Comparison of ENCODE assay signal across 8 cellular contexts in genomic region chr17:78379134-78379497, GRCh38. TPM values are rescaled to one million over a fixed set of nuclear protein-coding genes. Genes with fewer than 3 reads are reported as not detected.
A peak's percentile ranks its signal among the peaks of the same experiment; 100 is the strongest.
DNase-seq lines count a peak whose midpoint lies in the region; FAIRE-seq and TF ChIP-seq lines count a peak whose summit lies in the region.

No MANE protein-coding gene starts in this region.

- H4K20me1 ChIP-seq in Loucy (ENCODE audit: insufficient read depth, low read length, poor library complexity, severe bottlenecking), result peaks cover 18% of the 10 kb centered on the region

- peaks cover 17% of the 10 kb centered on the region for H3K79me1 ChIP-seq in mesendoderm (ENCODE audit: low read length)

- no peak overlapping the region for H3K18ac ChIP-seq in mesendoderm (ENCODE audit: low read length)

- peak overlapping the region; percentile 44 for H2BK5ac ChIP-seq in mesendoderm (ENCODE audit: low read length)

- no peaks in the 10 kb centered on the region for H3K9me3 ChIP-seq in Loucy (ENCODE audit: insufficient read depth, low read depth, low read length)

- H3K56ac ChIP-seq in mesendoderm (ENCODE audit: low read length), result peak overlapping the region; percentile 95

- H3K27me3 ChIP-seq in BJ (ENCODE audit: control insufficient read depth, insufficient read depth, low read length) (no peaks in the 10 kb centered on the region), Loucy (ENCODE audit: insufficient read depth, low read length, poor library complexity, severe bottlenecking) (no peaks in the 10 kb centered on the region), bronchial epithelial cell (ENCODE audit: control insufficient read depth, insufficient read depth, low read length) (no peaks in the 10 kb centered on the region), mesendoderm (ENCODE audit: insufficient read depth, low read length, poor library complexity) (no peaks in the 10 kb centered on the region)

- FAIRE-seq in bronchial epithelial cell (lab: Jason Lieb, UNC), result no peak

- H3K23ac ChIP-seq in mesendoderm (ENCODE audit: low read length), result no peak overlapping the region

- no CpG with 5 or more reads among the region's 7 CpGs for WGBS in mesendoderm (ENCODE audit: extremely low coverage, insufficient coverage, low lambda C conversion rate)

- H4K8ac ChIP-seq in mesendoderm (ENCODE audit: low read depth, low read length), result no peak overlapping the region

- no peaks in the 10 kb centered on the region for H3K9me2 ChIP-seq in Loucy (replicated peaks; ENCODE audit: low read depth, low read length)

- TF ChIP-seq CTCF in BJ (IDR thresholded peaks at IDR 0.05; ENCODE audit: insufficient read depth, low read depth, low read length) (no peak), Loucy (conservative IDR thresholded peaks at IDR 0.05; ENCODE audit: low read length) (no peak), bronchial epithelial cell (IDR thresholded peaks at IDR 0.05; ENCODE audit: insufficient read depth, low read length, severe bottlenecking) (no peak)

- H2AFZ ChIP-seq in Loucy (ENCODE audit: low read length), result 0 out of 2 replicates have a peak overlapping the region, but pooled peaks have one; percentile 100

- H3K36me3 ChIP-seq in BJ (ENCODE audit: control insufficient read depth, insufficient read depth, low read length) (no peaks in the 10 kb centered on the region), Loucy (ENCODE audit: insufficient read depth, low read length) (no peaks in the 10 kb centered on the region), bronchial epithelial cell (ENCODE audit: control insufficient read depth, insufficient read depth, low read length) (no peaks in the 10 kb centered on the region), mesendoderm (ENCODE audit: control insufficient read depth, insufficient read depth, low read length) (no peaks in the 10 kb centered on the region)

- H3K4me1 ChIP-seq in Loucy (ENCODE audit: insufficient read depth, low read length, poor library complexity, severe bottlenecking), result peaks cover 53% of the 10 kb centered on the region
- H3K4me1 ChIP-seq in mesendoderm (ENCODE audit: control insufficient read depth, low read depth, low read length), result peaks cover 26% of the 10 kb centered on the region

- no peak overlapping the region for H4K5ac ChIP-seq in mesendoderm (ENCODE audit: low read length)

- peak overlapping the region; percentile 90 for H3K27ac ChIP-seq in mesendoderm (ENCODE audit: low read depth, low read length)

- CTCF ChIA-PET in BJ (lab: Yijun Ruan, JAX), result interaction anchor here (1.4 to 8.3 kb wide), 2 partner anchors 17 to 43 kb away, joined by 5 to 57 read pairs; partner anchors contain the start of gene SOCS3

- no peak overlapping the region for H2BK120ac ChIP-seq in mesendoderm (ENCODE audit: low read depth, low read length)

- peaks cover 21% of the 10 kb centered on the region for H3F3A ChIP-seq in Loucy (ENCODE audit: low read depth)

- H3K9ac ChIP-seq in Loucy (ENCODE audit: low read depth, low read length, poor library complexity, severe bottlenecking) (peak overlapping the region; percentile 87), mesendoderm (ENCODE audit: low read length) (peak overlapping the region; percentile 99)

- POLR2A ChIA-PET in BJ (lab: Charles Lee), result interaction anchor here (0.6 kb wide), 1 partner anchor 1662 kb away, joined by 3 read pairs; no protein-coding TSS in a partner anchor

- H3K4ac ChIP-seq in mesendoderm (ENCODE audit: low read depth, low read length), result no peak overlapping the region

- no peak overlapping the region for H2AK5ac ChIP-seq in mesendoderm (ENCODE audit: low read length)

- DNase-seq in BJ (ENCODE audit: low read depth) (no peak), bronchial epithelial cell (ENCODE audit: low read depth) (peak; percentile 93), mesendoderm (peak; percentile 66), iPS-NIHi11 (ENCODE audit: low spot score) (no peak), NCI-H510A (lab: John Stamatoyannopoulos, UW) (no peak), C1 segment of cervical spinal cord (lab: John Stamatoyannopoulos, UW) (no peak)
- no peak for DNase-seq in stimulated activated CD8-positive, alpha-beta memory T cell treated with anti-CD3 and anti-CD28 coated beads, Interleukin-4, amount 100 ng/mL, for 48 hours

- H3K79me2 ChIP-seq in Loucy (ENCODE audit: insufficient read depth, low read length), result peaks cover 56% of the 10 kb centered on the region
- peaks cover 47% of the 10 kb centered on the region for H3K79me2 ChIP-seq in mesendoderm (ENCODE audit: control insufficient read depth, insufficient read depth, low read length)

- peak overlapping the region; percentile 92 for H3K4me3 ChIP-seq in BJ (ENCODE audit: low read depth, low read length)
- peak overlapping the region; percentile 95 for H3K4me3 ChIP-seq in Loucy (ENCODE audit: low read length, poor library complexity, severe bottlenecking)
- peak overlapping the region; percentile 84 for H3K4me3 ChIP-seq in bronchial epithelial cell (ENCODE audit: low read depth, low read length)
- H3K4me3 ChIP-seq in mesendoderm (ENCODE audit: low read length), result peak overlapping the region; percentile 98

- H3K4me2 ChIP-seq in Loucy (ENCODE audit: low read depth, low read length, poor library complexity, severe bottlenecking) (peak overlapping the region; percentile 99), mesendoderm (ENCODE audit: low read length) (peak overlapping the region; percentile 89)

- no peak overlapping the region for H2BK15ac ChIP-seq in mesendoderm (replicated peaks; ENCODE audit: low read depth)

RNA-seq across cellular contexts. Expression of gene PGS1, which starts 0.7 kb away (rescaled TPM):
- 26.7 and 37.7 TPM in 2 replicates for polyA plus RNA-seq in BJ (2011; rRNA removed)
- 30.8 and 33.3 TPM in 2 replicates for polyA minus RNA-seq in BJ (2011; rRNA and poly(A)+ RNA removed)
- total RNA-seq in bronchial epithelial cell, result 22.5 and 25.8 TPM in 2 replicates
- polyA plus RNA-seq in mesendoderm (2013, experiment 1 of 2), result 24.0 TPM
- polyA plus RNA-seq in mesendoderm (2013, experiment 2 of 2), result 23.5 TPM

RNA-seq across cellular contexts. Expression of gene SOCS3, which starts 19.2 kb away (rescaled TPM):
- polyA plus RNA-seq in BJ (2011; rRNA removed), result 18.9 and 26.4 TPM in 2 replicates
- 27.6 and 39.0 TPM in 2 replicates for polyA minus RNA-seq in BJ (2011; rRNA and poly(A)+ RNA removed)
- total RNA-seq in bronchial epithelial cell, result 10.0 and 13.7 TPM in 2 replicates
- polyA plus RNA-seq in mesendoderm (2013, experiment 1 of 2), result 11.2 TPM
- polyA plus RNA-seq in mesendoderm (2013, experiment 2 of 2), result 11.0 TPM

Comparison
In these comparisons a context has a peak if more than half of its experiments do, and no peak if none do; other contexts are left out.
1. DNase-seq: peak in bronchial epithelial cell (single experiment) and mesendoderm (single experiment); none in BJ (single experiment), iPS-NIHi11 (single experiment), NCI-H510A (single experiment), C1 segment of cervical spinal cord (0 of 14) and stimulated activated CD8-positive, alpha-beta memory T cell treated with anti-CD3 and anti-CD28 coated beads, Interleukin-4, amount 100 ng/mL, for 48 hours (single experiment).
2. Peak in every context shown above with its lines, with median percentiles within 50 percentile points of each other: H3K4me3 ChIP-seq.